In the genomic region with DNA sequence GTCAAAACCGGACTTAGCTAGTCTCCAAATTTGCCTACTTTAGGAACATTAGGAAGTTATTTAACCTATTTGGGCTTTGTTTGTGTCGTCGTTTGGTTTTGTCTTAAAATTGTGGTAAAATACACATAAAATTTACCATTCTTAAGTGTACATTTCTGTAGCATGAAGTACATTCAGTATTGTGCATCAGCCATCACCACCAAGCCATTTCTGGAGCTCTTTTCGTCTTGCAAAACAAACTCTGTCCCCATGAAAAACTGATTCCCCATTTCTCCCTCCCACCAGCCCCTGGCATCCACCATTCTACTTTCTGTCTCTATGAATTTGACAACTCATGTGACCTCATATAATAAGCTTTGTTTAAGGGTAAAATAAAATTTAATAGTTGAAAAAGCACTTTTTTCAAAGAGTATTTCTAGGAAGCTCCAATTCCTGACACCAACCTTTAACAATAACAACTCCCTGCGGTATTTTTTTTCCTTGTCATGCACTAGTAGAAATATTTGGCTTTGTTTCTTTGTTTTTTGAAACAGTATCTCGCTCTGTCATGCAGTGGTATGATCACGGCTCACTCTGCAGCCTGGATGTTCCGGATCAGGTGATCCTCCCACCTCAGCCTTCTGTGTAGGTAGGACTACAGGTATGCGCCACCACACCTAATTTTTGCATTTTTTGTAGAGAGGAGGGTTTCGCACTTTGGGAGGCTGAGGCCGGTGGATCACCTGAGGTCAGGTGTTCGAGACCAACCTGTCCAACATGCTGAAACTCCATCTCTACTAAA, we compare ENCODE assay signal across 9 cellular contexts. TPM values are rescaled to one million over a fixed set of nuclear protein-coding genes. Genes with fewer than 3 reads are reported as not detected.
DNase-seq lines count a peak whose midpoint lies in the region; ATAC-seq and TF ChIP-seq lines count a peak whose summit lies in the region.
"Had no signal": no experiment of that assay in that cellular context is flagged by ENCODE, and none has a peak within 500 bp of the region (broad histone marks: within the 10 kb centered on the region; RNA-seq: fewer than 3 reads in every experiment).

No MANE protein-coding gene starts in this region.

- peak in 1 of 2 donors; percentile 19 for TF ChIP-seq POLR2A in sigmoid colon (IDR thresholded peaks at IDR 0.05)

- H3F3A ChIP-seq in GM23248 (ENCODE audit: insufficient read depth) = peaks cover 63% of the 10 kb centered on the region

- peak overlapping the region; percentile 92 for H3K4me2 ChIP-seq in GM23248 (ENCODE audit: unreplicated experiment)

- H3K4me1 ChIP-seq in GM23248 (ENCODE audit: insufficient read depth) = peaks cover 45% of the 10 kb centered on the region
- peaks cover 5 to 59% (median 47%) of the 10 kb centered on the region in 4 donors for H3K4me1 ChIP-seq in sigmoid colon

- H3K27ac ChIP-seq in GM23248 = peak overlapping the region; percentile 100
- H3K27ac ChIP-seq in VCaP = peak overlapping the region; percentile 99
- peak overlapping the region; percentile 93 to 100 (median 98) for H3K27ac ChIP-seq in sigmoid colon

- H2AFZ ChIP-seq in GM23248 = peak overlapping the region; percentile 66

- H3K9me3 ChIP-seq in GM23248 (ENCODE audit: low read depth) (no peaks in the 10 kb centered on the region), sigmoid colon (no peaks in the 10 kb centered on the region)
- H3K9me3 ChIP-seq: mucosa of descending colon had no signal

- no peaks in the 10 kb centered on the region for H3K9me2 ChIP-seq in GM23248 (ENCODE audit: insufficient read depth)

- WGBS in GM23248 (ENCODE audit: low coverage in 1 of 2, low lambda C conversion rate in 2 of 2, missing lambda C conversion rate in 2 of 2), 2 experiments = 34 to 35% methylated on average over 12 of the region's 12 CpGs
- 45 to 46% methylated on average over 12 of the region's 12 CpGs for WGBS in sigmoid colon, 2 donors

- ATAC-seq in HG02623 (IDR thresholded peaks at IDR 0.05; ENCODE audit: unreplicated experiment) = no peak
- ATAC-seq in activated CD4-positive, CD25-positive, alpha-beta regulatory T cell treated with anti-CD3 and anti-CD28 coated beads, Interleukin-2, amount 50 U/mL, for 24 hours = no peak

- H4K20me1 ChIP-seq in GM23248 (ENCODE audit: insufficient read depth) = peaks cover 4% of the 10 kb centered on the region; the same call in 1 of the 2 replicates

- no peak for TF ChIP-seq EP300 in sigmoid colon (IDR thresholded peaks at IDR 0.05)

- H3K79me2 ChIP-seq in GM23248 (ENCODE audit: insufficient read depth) = peaks cover 29% of the 10 kb centered on the region

- intact Hi-C loops in sigmoid colon (cut with DNase I) = loop anchor here (10.0 kb wide), 1 partner anchor 533 kb away; no protein-coding TSS in a partner anchor

- DNase-seq in GM23248 = peak; percentile 56
- DNase-seq in fibroblast of villous mesenchyme (ENCODE audit: low read depth) = no peak
- peak; percentile 69 for DNase-seq in sigmoid colon
- DNase-seq in stimulated activated naive CD4-positive, alpha-beta T cell treated with Interleukin-2 at 50 U/mL for 16 hours (lab: John Stamatoyannopoulos, UW) = no peak
- DNase-seq in HuH-7.5 (ENCODE audit: low spot score) = no peak

- no peak for TF ChIP-seq CTCF in VCaP (conservative IDR thresholded peaks at IDR 0.05)
- TF ChIP-seq CTCF in fibroblast of villous mesenchyme (IDR thresholded peaks at IDR 0.05; ENCODE audit: insufficient read depth, low read depth, low read length) = no peak
- TF ChIP-seq CTCF in sigmoid colon (IDR thresholded peaks at IDR 0.05) = no peak

- in situ Hi-C loops in GM23248 (cut with MboI) = no loop called here

- H3K9ac ChIP-seq in GM23248 = peak overlapping the region; percentile 100

- H3K27me3 ChIP-seq in GM23248 (replicated peaks; ENCODE audit: insufficient read depth) (no peaks in the 10 kb centered on the region), sigmoid colon (no peaks in the 10 kb centered on the region)

- H3K36me3 ChIP-seq in GM23248 (ENCODE audit: low read depth) (peaks cover 5% of the 10 kb centered on the region; the same call in 1 of the 2 replicates), sigmoid colon (peaks cover 2 to 10% (median 6%) of the 10 kb centered on the region in 4 donors)

- H3K4me3 ChIP-seq in GM23248 (peak overlapping the region; percentile 67), fibroblast of villous mesenchyme (ENCODE audit: low read depth, low read length) (peak overlapping the region; percentile 55), sigmoid colon (peak overlapping the region; percentile 17 to 95 (median 38))
- H3K4me3 ChIP-seq: mucosa of descending colon had no signal

RNA-seq across cellular contexts. Expression of a gene that starts 3.6 kb away (rescaled TPM):
- 1,383 and 1,496 TPM in 2 replicates for total RNA-seq in GM23248 (2014; rRNA removed; shearing (Covaris generic))
- 1,490 and 1,515 TPM in 2 replicates for polyA plus RNA-seq in GM23248 (2016; fragmentation: Nextera tagmentation; extraction: Ambion mirVana)
- total RNA-seq in fibroblast of villous mesenchyme = 1,520 and 1,741 TPM in 2 replicates
- 1,000 to 10,000 TPM; 1,126 to 1,785 (median 1,332) TPM for total RNA-seq in sigmoid colon
- 1,000 to 10,000 TPM; 1,056 to 1,508 (median 1,064) TPM for polyA plus RNA-seq in sigmoid colon

RNA-seq across cellular contexts. Expression of a gene that starts 54.4 kb away (rescaled TPM):
- total RNA-seq in GM23248 (2014; rRNA removed; shearing (Covaris generic)) = 2.2 and 3.2 TPM in 2 replicates
- 5.0 and 5.2 TPM in 2 replicates for polyA plus RNA-seq in GM23248 (2016; fragmentation: Nextera tagmentation; extraction: Ambion mirVana)
- 22.5 and 28.5 TPM in 2 replicates for total RNA-seq in fibroblast of villous mesenchyme
- 10 to 100 TPM in 3 of 4 donors, 1 to 10 TPM in 1; 5.7 to 12.8 (median 10.8) TPM for total RNA-seq in sigmoid colon
- polyA plus RNA-seq in sigmoid colon = 10 to 100 TPM in 2 of 3 donors, 1 to 10 TPM in 1; 4.2 to 36.4 (median 16.2) TPM

Comparison
In these comparisons a context has a peak if more than half of its experiments do, and no peak if none do; other contexts are left out.
1. DNase-seq: peak in GM23248 (single experiment) and sigmoid colon (single experiment); none in fibroblast of villous mesenchyme (single experiment), stimulated activated naive CD4-positive, alpha-beta T cell treated with Interleukin-2 at 50 U/mL for 16 hours (single experiment) and HuH-7.5 (single experiment).
2. Peak in every context shown above with its lines, with median percentiles within 50 percentile points of each other: H3K27ac ChIP-seq and H3K4me3 ChIP-seq.